19 cellular contexts compared by ENCODE assay signal in the genomic region with DNA sequence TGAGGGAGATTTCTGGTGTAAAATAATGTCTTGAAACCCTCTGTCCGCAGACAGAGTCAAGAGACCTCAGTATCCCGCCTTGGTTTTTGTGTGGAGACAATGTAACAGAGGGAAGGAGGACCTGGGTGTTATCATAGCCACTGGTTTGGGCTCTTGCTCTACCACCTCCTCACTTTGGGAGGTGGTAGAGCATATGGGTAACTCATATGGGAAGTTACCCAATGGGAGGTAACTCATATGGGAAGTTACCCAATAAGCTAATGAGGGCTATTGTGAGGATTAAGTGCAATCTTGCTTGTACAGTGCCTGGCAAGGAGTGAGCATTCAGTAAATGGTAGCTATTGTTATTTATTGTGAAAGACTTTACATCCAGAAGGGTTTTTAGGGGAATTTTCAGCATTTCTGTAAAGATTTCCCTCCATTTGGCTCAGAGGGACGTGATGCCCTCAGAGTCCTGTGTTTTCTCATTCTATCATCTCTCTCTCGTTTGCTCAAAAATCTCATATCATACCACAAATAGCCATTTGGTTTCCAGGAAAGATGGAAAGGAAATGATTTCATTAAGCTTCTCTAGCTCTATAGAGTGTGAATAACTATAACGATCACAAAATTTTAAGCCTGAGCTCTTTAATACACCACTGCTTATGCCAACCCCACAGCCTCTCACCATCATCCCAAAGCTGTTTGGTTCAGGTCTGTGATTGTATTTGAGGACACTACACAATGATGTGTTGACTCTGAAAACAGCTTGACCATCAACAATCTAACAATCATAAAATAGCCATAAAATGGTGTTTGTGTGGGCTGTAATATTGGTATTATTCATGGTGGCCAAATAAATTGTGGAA.
"Had no signal": no experiment of that assay in that cellular context is flagged by ENCODE, and none has a peak within 500 bp of the region (broad histone marks: within the 10 kb centered on the region; RNA-seq: fewer than 3 reads in every experiment).

No MANE protein-coding gene starts in this region.

- H3K27ac ChIP-seq: cardiac muscle cell, lower lobe of right lung, transverse colon, uterus, WERI-Rb-1 had no signal

- H3K9me3 ChIP-seq: lower lobe of right lung, mucosa of descending colon, transverse colon, uterus had no signal

- H3K27me3 ChIP-seq: cardiac muscle cell, transverse colon, uterus had no signal

- ATAC-seq: activated CD8-positive, alpha-beta memory T cell treated with anti-CD3 and anti-CD28 coated beads, Interleukin-2, amount 10 ng/mL, durations not matched to agents 7 days and 5 days; activated CD8-positive, alpha-beta T cell treated with anti-CD3 and anti-CD28 coated beads for 36 hours; activated naive CD8-positive, alpha-beta T cell treated with anti-CD3 and anti-CD28 coated beads, Interleukin-2, amount 50 U/mL, for 24 hours; mucosa of descending colon; stimulated activated naive B cell treated with anti-CD40 and anti-IgM and Interleukin-4, amounts not matched to agents 10 μg/mL and 1 μg/mL and 100 μg/mL, for 72 hours had no signal

- H3K36me3 ChIP-seq: cardiac muscle cell, lower lobe of right lung, transverse colon, uterus, WERI-Rb-1 had no signal

- H3K4me1 ChIP-seq: lower lobe of right lung, transverse colon, uterus had no signal

- H3K4me3 ChIP-seq: cardiac muscle cell, lower lobe of right lung, mucosa of descending colon, transverse colon, uterus had no signal

- DNase-seq: activated CD4-positive, alpha-beta T cell treated with anti-CD3 and anti-CD28 coated beads, Interleukin-2, amount 10 ng/mL, durations not matched to agents 7 days and 5 days; activated CD4-positive, CD25-positive, alpha-beta regulatory T cell treated with anti-CD3 and anti-CD28 coated beads, Interleukin-2, amount 50 U/mL, for 72 hours; activated CD8-positive, alpha-beta memory T cell treated with anti-CD3 and anti-CD28 coated beads, Interleukin-2, amount 10 ng/mL, durations not matched to agents 7 days and 5 days; activated CD8-positive, alpha-beta T cell treated with anti-CD3 and anti-CD28 coated beads for 36 hours; activated gamma-delta T cell; activated naive CD4-positive, alpha-beta T cell treated with anti-CD3 and anti-CD28 coated beads, Interleukin-2, amount 50 U/mL, for 16 hours; activated naive CD8-positive, alpha-beta T cell treated with anti-CD3 and anti-CD28 coated beads, Interleukin-2, amount 50 U/mL, for 24 hours; activated T-cell treated with anti-CD3 and anti-CD28 coated beads for 4 hours; kidney; lower lobe of right lung; mesendoderm; mucosa of descending colon; stimulated activated CD4-positive, alpha-beta T cell treated with anti-CD3 and anti-CD28 coated beads, Interleukin-2, amount 100 ng/mL, for 48 hours; stimulated activated CD8-positive, alpha-beta memory T cell treated with anti-CD3 and anti-CD28 coated beads, Interleukin-4, amount 100 ng/mL, for 48 hours; stimulated activated naive B cell treated with anti-CD40 and anti-IgM and Interleukin-4, amounts not matched to agents 10 μg/mL and 1 μg/mL and 100 μg/mL, for 72 hours; transverse colon; uterus; WERI-Rb-1 had no signal
